In the genomic region with DNA sequence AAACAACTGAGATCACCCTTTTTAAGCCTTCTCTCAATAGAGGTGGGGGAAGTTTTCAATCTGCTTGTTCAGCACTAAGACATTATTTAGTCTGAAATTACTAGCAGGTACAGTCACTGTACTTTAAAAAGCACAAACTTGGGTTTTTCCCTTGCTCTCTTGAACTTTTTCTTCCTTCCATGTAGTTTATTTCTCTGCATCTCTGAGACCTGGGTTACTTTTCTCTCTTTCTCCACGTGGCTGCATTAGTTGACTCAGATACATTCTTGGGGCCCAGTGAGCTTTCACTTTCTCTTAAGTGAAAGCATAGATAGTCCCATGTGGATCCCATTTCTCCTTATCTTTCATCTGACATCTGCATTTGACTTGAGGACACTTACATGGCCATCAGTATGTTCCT, we compare ENCODE assay signal across 19 cellular contexts.
DNase-seq lines count a peak whose midpoint lies in the region; ATAC-seq, FAIRE-seq and TF ChIP-seq lines count a peak whose summit lies in the region.
"Had no signal": no experiment of that assay in that cellular context is flagged by ENCODE, and none has a peak within 500 bp of the region (broad histone marks: within the 10 kb centered on the region; RNA-seq: fewer than 3 reads in every experiment).

No MANE protein-coding gene starts in this region.

- CTCF ChIA-PET in A673 (lab: Charles Lee): no interaction called here

- TF ChIP-seq POLR2A in GM12891 (IDR thresholded peaks at IDR 0.05; ENCODE audit: low read depth, low read length) (no peak), stomach (IDR thresholded peaks at IDR 0.05) (no peak)

- DNase-seq in GM12891 (ENCODE audit: insufficient read length, low spot score): peak; percentile 3
- DNase-seq in activated T-cell treated with anti-CD3 and anti-CD28 coated beads, Interleukin-2, amount 50 U/mL, for 4 hours: no peak
- no peak for DNase-seq in NCI-H1417 treated with DMSO at 0.1 percent for 48 hours (lab: John Stamatoyannopoulos, UW)
- DNase-seq in stomach: no peak
- DNase-seq in A673 (ENCODE audit: low spot score): no peak
- DNase-seq: activated CD4-positive, alpha-beta T cell treated with anti-CD3 and anti-CD28 coated beads, Interleukin-2, amount 50 U/mL, for 1 hour; Calu3; colonic mucosa; kidney glomerular epithelial cell; NCI-H1930; NCI-H82; stimulated activated CD4-positive, alpha-beta T cell treated with anti-CD3 and anti-CD28 coated beads, Interleukin-15, amount 100 ng/mL, for 24 hours; T-helper 9 cell; trophoblast cell had no signal

- POLR2A ChIA-PET in A673 (lab: Charles Lee; ENCODE audit: low non-redundant PET): no interaction called here

- H3K36me3 Mint-ChIP-seq in activated T-cell treated with anti-CD3 and anti-CD28 coated beads, Interleukin-2, amount 50 U/mL, for 4 hours (ENCODE audit: insufficient read depth): no peaks in the 10 kb centered on the region

- H3K27me3 ChIP-seq in stomach (no peaks in the 10 kb centered on the region), A673 (replicated peaks; ENCODE audit: insufficient read depth, low read depth, low read length, poor library complexity) (no peaks in the 10 kb centered on the region)
- H3K27me3 ChIP-seq: colonic mucosa, esophagus muscularis mucosa had no signal

- H3K27ac ChIP-seq in stomach (no peak overlapping the region), A673 (ENCODE audit: low read depth, low read length, poor library complexity, severe bottlenecking) (no peak overlapping the region)
- H3K27ac ChIP-seq: colonic mucosa, esophagus muscularis mucosa, parathyroid adenoma had no signal

- ATAC-seq in GM19328 (IDR thresholded peaks at IDR 0.05; ENCODE audit: unreplicated experiment): peak; percentile 73
- ATAC-seq in HG02623 (IDR thresholded peaks at IDR 0.05; ENCODE audit: unreplicated experiment): peak; percentile 66
- ATAC-seq in HG03378 (IDR thresholded peaks at IDR 0.05; ENCODE audit: unreplicated experiment): peak; percentile 89
- ATAC-seq in activated T-cell treated with anti-CD3 and anti-CD28 coated beads, Interleukin-2, amount 50 U/mL, for 4 hours: no peak

- intact Hi-C loops in stomach (cut with DNase I; ENCODE audit: low total_unique reads) (no loop called here), A673 (cut with micrococcal nuclease; ENCODE audit: unreplicated experiment) (no loop called here)

- no TSS peak for BruUV-seq in A673 (replicated peaks; lab: Mats Ljungman, UMichigan)

- no peak for FAIRE-seq in GM12891 (lab: Jason Lieb, UNC)

- H3K36me3 ChIP-seq in stomach (no peaks in the 10 kb centered on the region), A673 (ENCODE audit: insufficient read depth, low read length, poor library complexity, severe bottlenecking) (no peaks in the 10 kb centered on the region)
- H3K36me3 ChIP-seq: colonic mucosa, esophagus muscularis mucosa had no signal

- H3K4me1 ChIP-seq in stomach: no peaks in the 10 kb centered on the region
- no peaks in the 10 kb centered on the region for H3K4me1 ChIP-seq in A673 (ENCODE audit: insufficient read depth, low read length, poor library complexity, severe bottlenecking)
- H3K4me1 ChIP-seq: colonic mucosa, esophagus muscularis mucosa, parathyroid adenoma had no signal

- H3K4me3 Mint-ChIP-seq in activated T-cell treated with anti-CD3 and anti-CD28 coated beads, Interleukin-2, amount 50 U/mL, for 4 hours: no peak overlapping the region

- H3K27me3 Mint-ChIP-seq in activated T-cell treated with anti-CD3 and anti-CD28 coated beads, Interleukin-2, amount 50 U/mL, for 4 hours (ENCODE audit: low read depth): no peaks in the 10 kb centered on the region

- H3K9me3 Mint-ChIP-seq in activated T-cell treated with anti-CD3 and anti-CD28 coated beads, Interleukin-2, amount 50 U/mL, for 4 hours: no peaks in the 10 kb centered on the region

- H3K4me3 ChIP-seq in stomach (no peak overlapping the region), A673 (ENCODE audit: low read depth, low read length, poor library complexity, severe bottlenecking) (no peak overlapping the region)
- H3K4me3 ChIP-seq: colonic mucosa, esophagus muscularis mucosa had no signal

- WGBS in stomach, 5 donors: 31 to 48% (median 41%) methylated on average over 1 of the region's 1 CpG

- H3K9me3 ChIP-seq in stomach: no peaks in the 10 kb centered on the region
- no peaks in the 10 kb centered on the region for H3K9me3 ChIP-seq in A673 (ENCODE audit: low read depth, low read length, poor library complexity, severe bottlenecking)
- H3K9me3 ChIP-seq: colonic mucosa, esophagus muscularis mucosa had no signal

- no peaks in the 10 kb centered on the region for H3K4me1 Mint-ChIP-seq in activated T-cell treated with anti-CD3 and anti-CD28 coated beads, Interleukin-2, amount 50 U/mL, for 4 hours (ENCODE audit: low read depth)

- no peak for TF ChIP-seq CTCF in stomach (IDR thresholded peaks at IDR 0.05)
- TF ChIP-seq CTCF in A673 (conservative IDR thresholded peaks at IDR 0.05; ENCODE audit: low read depth, low read length): no peak

- TF ChIP-seq EP300 in stomach (IDR thresholded peaks at IDR 0.05): no peak

TF ChIP-seq in GM12891, 5 proteins besides CTCF, POLR2A, EP300 and RAD21:
- TF ChIP-seq PAX5 (IDR thresholded peaks at IDR 0.05; ENCODE audit: insufficient read depth, low read length, severe bottlenecking): no peak
- TF ChIP-seq POU2F2 (IDR thresholded peaks at IDR 0.05; ENCODE audit: low read depth, low read length): no peak
- no peak for TF ChIP-seq TAF1 (IDR thresholded peaks at IDR 0.05; ENCODE audit: low read depth, low read length)
- TF ChIP-seq POLR2AphosphoS5 (IDR thresholded peaks at IDR 0.05; ENCODE audit: low read depth, low read length): no peak
- TF ChIP-seq SPI1 (IDR thresholded peaks at IDR 0.05; ENCODE audit: low read depth, low read length): no peak
TF ChIP-seq in GM12891: peak in this region for 0.

Comparison
In these comparisons a context has a peak if more than half of its experiments do, and no peak if none do; other contexts are left out.
1. ATAC-seq: peak in GM19328 (single experiment), HG02623 (single experiment) and HG03378 (single experiment); none in activated T-cell treated with anti-CD3 and anti-CD28 coated beads, Interleukin-2, amount 50 U/mL, for 4 hours (0 of 2).